In the genomic region with DNA sequence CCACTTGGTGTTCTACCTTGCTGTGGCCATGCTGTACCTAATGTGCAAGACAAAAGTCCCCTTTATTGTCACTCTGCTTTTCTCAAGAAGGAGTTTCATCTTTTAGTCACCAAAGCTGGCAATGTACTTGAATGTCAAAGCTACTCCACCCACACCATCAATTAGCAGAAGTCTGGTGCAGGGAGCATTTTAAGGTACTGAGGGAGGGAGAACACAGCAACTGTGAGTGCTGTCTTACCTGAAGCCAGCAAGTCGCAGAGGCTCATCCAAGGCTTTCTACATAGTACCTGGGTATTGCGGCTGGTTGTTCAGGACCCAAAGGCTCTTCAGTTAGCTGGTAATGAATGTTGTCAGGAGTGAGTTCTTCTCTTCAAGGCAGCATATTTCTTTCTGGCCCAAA, we compare ENCODE assay signal across 19 cellular contexts.
DNase-seq lines count a peak whose midpoint lies in the region; ATAC-seq and TF ChIP-seq lines count a peak whose summit lies in the region.
"Had no signal": no experiment of that assay in that cellular context is flagged by ENCODE, and none has a peak within 500 bp of the region (broad histone marks: within the 10 kb centered on the region; RNA-seq: fewer than 3 reads in every experiment).

No MANE protein-coding gene starts in this region.

- H3K4me2 ChIP-seq in DND-41 (ENCODE audit: insufficient read depth, low read length): no peak overlapping the region
- no peak overlapping the region for H3K4me2 ChIP-seq in SU-DHL-6 (ENCODE audit: low read depth, low read length, poor library complexity, severe bottlenecking)
- H3K4me2 ChIP-seq: A549; BLaER1 treated with 17β-estradiol and CSF1 and Interleukin-3, amounts not matched to agents 10 nM and 100 nM had no signal

- H4K20me1 ChIP-seq in DND-41 (ENCODE audit: insufficient read depth, low read length) (no peaks in the 10 kb centered on the region), SU-DHL-6 (ENCODE audit: low read depth, low read length) (no peaks in the 10 kb centered on the region)
- H4K20me1 ChIP-seq: BLaER1 treated with 17β-estradiol and CSF1 and Interleukin-3, amounts not matched to agents 10 nM and 100 nM had no signal

- H3K36me3 ChIP-seq in DND-41 (ENCODE audit: insufficient read depth, low read length) (no peaks in the 10 kb centered on the region), SU-DHL-6 (ENCODE audit: low read length) (no peaks in the 10 kb centered on the region)
- H3K36me3 ChIP-seq: BLaER1 treated with 17β-estradiol and CSF1 and Interleukin-3, amounts not matched to agents 10 nM and 100 nM had no signal

- no peaks in the 10 kb centered on the region for H3K9me2 ChIP-seq in SU-DHL-6 (replicated peaks; ENCODE audit: insufficient read depth, low read length)

- DNase-seq in DND-41 (no peak), putamen (ENCODE audit: low spot score) (peak; percentile 35), SHP77 (lab: John Stamatoyannopoulos, UW) (no peak)
- DNase-seq in activated naive CD4-positive, alpha-beta T cell treated with anti-CD3 and anti-CD28 coated beads for 36 hours: no peak
- DNase-seq: AML-193; Caco-2; Calu3; CD4-positive, alpha-beta T cell; CD8-positive, alpha-beta T cell; DMS79 treated with DMSO at 0.1 percent for 48 hours; EL; GDM1 had no signal

- H3K79me2 ChIP-seq in DND-41 (ENCODE audit: insufficient read depth, low read length): no peaks in the 10 kb centered on the region
- no peaks in the 10 kb centered on the region for H3K79me2 ChIP-seq in SU-DHL-6 (ENCODE audit: insufficient read depth, low read length)

- no peaks in the 10 kb centered on the region for H3K27me3 Mint-ChIP-seq in activated naive CD4-positive, alpha-beta T cell treated with anti-CD3 and anti-CD28 coated beads for 36 hours (ENCODE audit: low read depth)
- H3K27me3 Mint-ChIP-seq: B cell; CD4-positive, alpha-beta T cell had no signal

- H3K9me3 ChIP-seq in DND-41 (ENCODE audit: insufficient read depth, low read length, severe bottlenecking) (no peaks in the 10 kb centered on the region), SU-DHL-6 (ENCODE audit: insufficient read depth, low read length) (no peaks in the 10 kb centered on the region)
- H3K9me3 ChIP-seq: A549; BLaER1 treated with 17β-estradiol and CSF1 and Interleukin-3, amounts not matched to agents 10 nM and 100 nM; Caco-2 had no signal

- H3K27ac ChIP-seq in DND-41 (ENCODE audit: low read length) (no peak overlapping the region), SU-DHL-6 (ENCODE audit: low read depth, low read length) (no peak overlapping the region)
- H3K27ac ChIP-seq: 22Rv1; A549; BLaER1 treated with 17β-estradiol and CSF1 and Interleukin-3, amounts not matched to agents 10 nM and 100 nM; C4-2B had no signal

- no peak overlapping the region for H3K27ac Mint-ChIP-seq in activated naive CD4-positive, alpha-beta T cell treated with anti-CD3 and anti-CD28 coated beads for 36 hours
- H3K27ac Mint-ChIP-seq: B cell; CD4-positive, alpha-beta T cell; CD8-positive, alpha-beta T cell had no signal

- H3K4me1 Mint-ChIP-seq in activated naive CD4-positive, alpha-beta T cell treated with anti-CD3 and anti-CD28 coated beads for 36 hours (ENCODE audit: low read depth): no peaks in the 10 kb centered on the region
- H3K4me1 Mint-ChIP-seq: B cell had no signal

- TF ChIP-seq CTCF in DND-41 (IDR thresholded peaks at IDR 0.05; ENCODE audit: borderline replicate concordance, extremely low read depth, low read length, poor library complexity, severe bottlenecking) (no peak), SU-DHL-6 (IDR thresholded peaks at IDR 0.05; ENCODE audit: insufficient read depth, low read length, poor library complexity, severe bottlenecking) (no peak)

- no peaks in the 10 kb centered on the region for H3F3A ChIP-seq in SU-DHL-6 (ENCODE audit: insufficient read depth)

- no peak overlapping the region for H3K9ac ChIP-seq in DND-41 (ENCODE audit: low read depth, low read length)
- H3K9ac ChIP-seq in SU-DHL-6 (ENCODE audit: low read length): no peak overlapping the region
- H3K9ac ChIP-seq: BLaER1 treated with 17β-estradiol and CSF1 and Interleukin-3, amounts not matched to agents 10 nM and 100 nM had no signal

- intact Hi-C loops in activated naive CD4-positive, alpha-beta T cell treated with anti-CD3 and anti-CD28 coated beads for 36 hours (cut with micrococcal nuclease): no loop called here

- ATAC-seq in DND-41 (ENCODE audit: insufficient read depth, low read depth): no peak
- ATAC-seq: A549; CD8-positive, alpha-beta T cell; GM12878 had no signal

- H2AFZ ChIP-seq in DND-41 (ENCODE audit: low read depth, low read length): peak overlapping the region; percentile 4; the same call in 1 of the 2 replicates
- H2AFZ ChIP-seq in SU-DHL-6 (ENCODE audit: low read depth, low read length, severe bottlenecking): peak overlapping the region; percentile 50

- H3K9me3 Mint-ChIP-seq in activated naive CD4-positive, alpha-beta T cell treated with anti-CD3 and anti-CD28 coated beads for 36 hours: peaks cover 6% of the 10 kb centered on the region

- H3K4me1 ChIP-seq in DND-41 (ENCODE audit: insufficient read depth, low read length): no peaks in the 10 kb centered on the region
- H3K4me1 ChIP-seq: A549; BLaER1 treated with 17β-estradiol and CSF1 and Interleukin-3, amounts not matched to agents 10 nM and 100 nM; Caco-2 had no signal

- no peak overlapping the region for H3K4me3 Mint-ChIP-seq in activated naive CD4-positive, alpha-beta T cell treated with anti-CD3 and anti-CD28 coated beads for 36 hours
- H3K4me3 Mint-ChIP-seq: B cell; CD4-positive, alpha-beta T cell; CD8-positive, alpha-beta T cell had no signal

- no peak overlapping the region for H3K4me3 ChIP-seq in DND-41 (ENCODE audit: low read depth in 1 of 2, low read length in 2 of 2)
- H3K4me3 ChIP-seq in SU-DHL-6 (ENCODE audit: insufficient read depth, low read length, poor library complexity, severe bottlenecking): no peak overlapping the region
- H3K4me3 ChIP-seq: A549; BLaER1 treated with 17β-estradiol and CSF1 and Interleukin-3, amounts not matched to agents 10 nM and 100 nM; GM12878 had no signal

- H3K36me3 Mint-ChIP-seq in activated naive CD4-positive, alpha-beta T cell treated with anti-CD3 and anti-CD28 coated beads for 36 hours (ENCODE audit: low read depth): no peaks in the 10 kb centered on the region
- H3K36me3 Mint-ChIP-seq: CD8-positive, alpha-beta T cell had no signal

- CTCF ChIA-PET in activated naive CD4-positive, alpha-beta T cell treated with anti-CD3 and anti-CD28 coated beads for 36 hours (lab: Charles Lee): no interaction called here

- H3K27me3 ChIP-seq in DND-41 (ENCODE audit: insufficient read depth, low read length, poor library complexity) (no peaks in the 10 kb centered on the region), SU-DHL-6 (ENCODE audit: low read length) (no peaks in the 10 kb centered on the region)
- H3K27me3 ChIP-seq: BLaER1 treated with 17β-estradiol and CSF1 and Interleukin-3, amounts not matched to agents 10 nM and 100 nM had no signal
